ENCODE assay signal across 22 cellular contexts in genomic region chr3:141377377-141377776, GRCh38. TPM values are rescaled to one million over a fixed set of nuclear protein-coding genes. Genes with fewer than 3 reads are reported as not detected.
A peak's percentile ranks its signal among the peaks of the same experiment; 100 is the strongest.
DNase-seq lines count a peak whose midpoint lies in the region; ATAC-seq, FAIRE-seq and TF ChIP-seq lines count a peak whose summit lies in the region.
"Had no signal": no experiment of that assay in that cellular context is flagged by ENCODE, and none has a peak within 500 bp of the region (broad histone marks: within the 10 kb centered on the region; RNA-seq: fewer than 3 reads in every experiment).

No MANE protein-coding gene starts in this region.

- H3K36me3 Mint-ChIP-seq in central memory CD8-positive, alpha-beta T cell (ENCODE audit: insufficient read depth) = no peaks in the 10 kb centered on the region
- peaks cover 12% of the 10 kb centered on the region for H3K36me3 Mint-ChIP-seq in stimulated activated memory B cell treated with anti-CD40 and anti-IgM and Interleukin-4, amounts not matched to agents 10 μg/mL and 1 μg/mL and 100 μg/mL, for 72 hours

- H3K9me3 Mint-ChIP-seq in central memory CD8-positive, alpha-beta T cell = peaks cover 6% of the 10 kb centered on the region
- H3K9me3 Mint-ChIP-seq in stimulated activated memory B cell treated with anti-CD40 and anti-IgM and Interleukin-4, amounts not matched to agents 10 μg/mL and 1 μg/mL and 100 μg/mL, for 72 hours = no peaks in the 10 kb centered on the region
- H3K9me3 Mint-ChIP-seq: CD8-positive, alpha-beta memory T cell had no signal

- peak overlapping the region; percentile 90 for H3K27ac Mint-ChIP-seq in central memory CD8-positive, alpha-beta T cell (ENCODE audit: low read depth)
- H3K27ac Mint-ChIP-seq in stimulated activated memory B cell treated with anti-CD40 and anti-IgM and Interleukin-4, amounts not matched to agents 10 μg/mL and 1 μg/mL and 100 μg/mL, for 72 hours = peak overlapping the region; percentile 96

- peaks cover 37% of the 10 kb centered on the region for H3K4me1 Mint-ChIP-seq in central memory CD8-positive, alpha-beta T cell
- peaks cover 67% of the 10 kb centered on the region for H3K4me1 Mint-ChIP-seq in stimulated activated memory B cell treated with anti-CD40 and anti-IgM and Interleukin-4, amounts not matched to agents 10 μg/mL and 1 μg/mL and 100 μg/mL, for 72 hours

- no peak overlapping the region for H3K4me3 Mint-ChIP-seq in central memory CD8-positive, alpha-beta T cell
- no peak overlapping the region for H3K4me3 Mint-ChIP-seq in stimulated activated memory B cell treated with anti-CD40 and anti-IgM and Interleukin-4, amounts not matched to agents 10 μg/mL and 1 μg/mL and 100 μg/mL, for 72 hours

- FAIRE-seq in GM12892 (lab: Jason Lieb, UNC) = peak; percentile 9

- no peaks in the 10 kb centered on the region for H3K27me3 Mint-ChIP-seq in central memory CD8-positive, alpha-beta T cell
- H3K27me3 Mint-ChIP-seq in stimulated activated memory B cell treated with anti-CD40 and anti-IgM and Interleukin-4, amounts not matched to agents 10 μg/mL and 1 μg/mL and 100 μg/mL, for 72 hours = no peaks in the 10 kb centered on the region
- H3K27me3 Mint-ChIP-seq: CD8-positive, alpha-beta memory T cell had no signal

- DNase-seq in GM12892 (ENCODE audit: insufficient read length) (no peak), LNCaP clone FGC (ENCODE audit: low read depth) (peak; percentile 79), anterior cingulate cortex (lab: John Stamatoyannopoulos, UW) (no peak), HUDEP-2 (lab: John Stamatoyannopoulos, UW; ENCODE audit: unreplicated experiment in 76 of 76) (no peak), T-helper 9 cell (no peak)
- DNase-seq in central memory CD8-positive, alpha-beta T cell (ENCODE audit: low spot score in 2 of 2) = no peak
- DNase-seq: ACHN; Calu3; CD8-positive, alpha-beta memory T cell; DMS153; GOT3; HCEC 1CT; NCI-H1092; NCI-H1436; NCI-H1930; NCI-H2227 treated with DMSO at 0.1 percent for 48 hours; NCI-H510A; NK-92 treated with Interleukin-12 subunit alpha and Interleukin-12 subunit beta, amount 100 ng/mL, for 24 hours; Peyer's patch; SJCRH30 had no signal

- no peak for TF ChIP-seq CTCF in LNCaP clone FGC (IDR thresholded peaks at IDR 0.05; ENCODE audit: control insufficient read depth, extremely low read depth, insufficient read depth)

- no peak for ATAC-seq in central memory CD8-positive, alpha-beta T cell (replicated peaks; ENCODE audit: extremely low read depth, poor library complexity, severe bottlenecking)
- ATAC-seq in stimulated activated memory B cell treated with anti-CD40 and anti-IgM and Interleukin-4, amounts not matched to agents 10 μg/mL and 1 μg/mL and 100 μg/mL, for 72 hours = no peak

- TF ChIP-seq POLR2A in GM12892 (IDR thresholded peaks at IDR 0.05; ENCODE audit: low read depth, low read length) = no peak

- H3K4me3 ChIP-seq in LNCaP clone FGC (ENCODE audit: low read depth, low read length) = no peak overlapping the region
- H3K4me3 ChIP-seq: BLaER1 treated with 17β-estradiol and CSF1 and Interleukin-3, amounts not matched to agents 10 nM and 100 nM; Peyer's patch; SJCRH30 had no signal

RNA-seq across cellular contexts. Expression of gene ZBTB38, which starts 9.1 kb away (rescaled TPM):
- polyA plus RNA-seq in GM12892 (2012; ENCODE audit: missing spikeins) = 101 TPM
